ENCODE assay signal across 8 cellular contexts in the genomic region with DNA sequence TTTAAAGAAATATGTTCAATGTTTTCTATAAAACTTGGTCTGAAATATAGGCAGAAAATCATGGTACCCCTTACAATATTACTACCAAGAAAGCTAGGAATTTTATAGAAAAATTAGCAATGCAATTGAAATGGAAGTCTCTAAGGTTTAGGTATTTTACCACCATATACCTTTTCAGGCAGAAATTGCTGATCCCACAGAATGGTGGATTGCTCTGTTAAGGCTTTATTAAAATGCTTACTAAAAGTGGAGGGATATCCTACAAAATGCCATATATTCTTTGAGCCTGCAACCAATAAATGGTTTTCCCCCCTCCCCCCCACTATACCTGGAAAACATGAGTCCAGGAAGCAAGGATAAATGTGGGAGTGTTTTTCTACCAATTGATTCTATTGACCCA.
"Had no signal": no experiment of that assay in that cellular context is flagged by ENCODE, and none has a peak within 500 bp of the region (broad histone marks: within the 10 kb centered on the region; RNA-seq: fewer than 3 reads in every experiment).

No MANE protein-coding gene starts in this region.

- H3K4me3 Mint-ChIP-seq: IgD-negative memory B cell had no signal

- H3K27ac Mint-ChIP-seq: IgD-negative memory B cell had no signal

- DNase-seq: IMR-90, KBM-7, KG1 had no signal

- H3K9ac ChIP-seq: KMS-11 had no signal

- FAIRE-seq: HTR-8/SVneo, K562 had no signal

- H3K27ac ChIP-seq: HL-60, KMS-11 had no signal

- ATAC-seq: K562 had no signal

- H3K4me2 ChIP-seq: KMS-11 had no signal

- H3K36me3 Mint-ChIP-seq: IgD-negative memory B cell had no signal

- H3K27me3 Mint-ChIP-seq: IgD-negative memory B cell had no signal

- H3K4me3 ChIP-seq: K562 had no signal

- H3K4me1 Mint-ChIP-seq: IgD-negative memory B cell had no signal
